ENCODE assay signal across 24 cellular contexts in the genomic region with DNA sequence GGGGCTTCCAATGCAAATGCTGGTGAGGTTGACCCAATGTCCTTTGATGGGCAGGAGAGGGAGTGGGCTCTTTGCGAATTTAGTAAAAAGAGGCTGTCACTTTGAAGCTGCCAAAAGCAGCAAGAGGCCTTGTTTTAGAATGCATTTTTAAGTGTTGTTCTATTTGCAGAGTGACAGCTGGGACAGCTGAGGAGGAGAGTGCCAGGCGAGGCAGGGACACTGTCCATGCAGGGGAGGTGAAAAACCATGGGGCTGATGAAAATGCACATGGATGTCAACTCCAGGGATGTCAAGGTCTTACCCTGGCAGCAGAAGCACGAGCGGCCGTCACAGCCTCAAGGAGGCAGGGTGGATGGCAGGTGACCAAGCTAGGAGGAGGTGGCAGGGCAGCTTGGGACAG.
A peak's percentile ranks its signal among the peaks of the same experiment; 100 is the strongest.
DNase-seq lines count a peak whose midpoint lies in the region; ATAC-seq and TF ChIP-seq lines count a peak whose summit lies in the region.
"Had no signal": no experiment of that assay in that cellular context is flagged by ENCODE, and none has a peak within 500 bp of the region (broad histone marks: within the 10 kb centered on the region; RNA-seq: fewer than 3 reads in every experiment).

No MANE protein-coding gene starts in this region.

- CTCF ChIA-PET in RWPE1 (lab: Yijun Ruan, JAX): no interaction called here

- intact Hi-C loops in gastrocnemius medialis (cut with DNase I; ENCODE audit: low total_unique reads): no loop called here

- H3K9me3 ChIP-seq in right atrium auricular region (no peaks in the 10 kb centered on the region), gastrocnemius medialis (no peaks in the 10 kb centered on the region)
- H3K9me3 ChIP-seq: A549, MG63 had no signal

- TF ChIP-seq POLR2A in gastrocnemius medialis (IDR thresholded peaks at IDR 0.05): no peak

- H3K27me3 ChIP-seq in right atrium auricular region (no peaks in the 10 kb centered on the region), gastrocnemius medialis (no peaks in the 10 kb centered on the region)
- H3K27me3 ChIP-seq: MG63 had no signal

- POLR2A ChIA-PET in RWPE1 (lab: Yijun Ruan, JAX; ENCODE audit: low non-redundant PET): no interaction called here

- peak; percentile 46 to 58 for ATAC-seq in gastrocnemius medialis
- no peak for ATAC-seq in HG03460 (IDR thresholded peaks at IDR 0.05; ENCODE audit: unreplicated experiment)
- ATAC-seq in GM21529 (IDR thresholded peaks at IDR 0.05; ENCODE audit: unreplicated experiment): no peak
- ATAC-seq in GM18868 (IDR thresholded peaks at IDR 0.05; ENCODE audit: unreplicated experiment): no peak
- ATAC-seq: A549, GM23338 had no signal

- H3K36me3 ChIP-seq in right atrium auricular region (no peaks in the 10 kb centered on the region), gastrocnemius medialis (no peaks in the 10 kb centered on the region)
- H3K36me3 ChIP-seq: MG63 had no signal

- H3K4me3 ChIP-seq in right atrium auricular region: no peak overlapping the region
- no peak overlapping the region for H3K4me3 ChIP-seq in gastrocnemius medialis
- H3K4me3 ChIP-seq: A549, GM23338, MG63, PC-9 had no signal

- DNase-seq in NCI-H345 (lab: John Stamatoyannopoulos, UW) (peak; percentile 46), RWPE1 (ENCODE audit: low spot score) (no peak), right atrium auricular region (ENCODE audit: low spot score) (no peak), gastrocnemius medialis (no peak)
- DNase-seq: C1 segment of cervical spinal cord; CD4-positive, alpha-beta memory T cell; COR-L47; DMS53; H9; IMR-90; KG1; MG63; NCI-H2029 treated with DMSO at 0.1 percent for 48 hours; NCI-H2227 treated with DMSO at 0.1 percent for 48 hours; NCI-H524; NCI-H748 treated with DMSO at 0.1 percent for 48 hours; NK-92 treated with Interleukin-12 subunit alpha and Interleukin-12 subunit beta, amount 100 ng/mL, for 24 hours; PC-9; SHP77 treated with DMSO at 0.1 percent for 48 hours had no signal

- H3K27ac ChIP-seq in RWPE1 (peak overlapping the region; percentile 93; the same call in 1 of the 2 replicates), right atrium auricular region (peak overlapping the region; percentile 33 to 65), gastrocnemius medialis (peak overlapping the region in 1 of 4 donors; percentile 51)
- H3K27ac ChIP-seq: A549, PC-9 had no signal

- peaks cover 0 to 19% of the 10 kb centered on the region in 2 donors for H3K4me1 ChIP-seq in right atrium auricular region
- H3K4me1 ChIP-seq in gastrocnemius medialis: peaks cover 28 to 32% of the 10 kb centered on the region in 2 donors
- H3K4me1 ChIP-seq: A549 had no signal

- no peak for TF ChIP-seq CTCF in RWPE1 (conservative IDR thresholded peaks at IDR 0.05; ENCODE audit: low read depth)
- no peak for TF ChIP-seq CTCF in right atrium auricular region (IDR thresholded peaks at IDR 0.05)
- no peak for TF ChIP-seq CTCF in gastrocnemius medialis (IDR thresholded peaks at IDR 0.05 in 4 of 5, conservative IDR thresholded peaks at IDR 0.05 in 1 of 5)

- in situ Hi-C loops in gastrocnemius medialis (cut with MboI; ENCODE audit: low sequenced_read_pairs in 4 of 4): no loop called here

Comparison
In these comparisons a context has a peak if more than half of its experiments do, and no peak if none do; other contexts are left out.
1. ATAC-seq: peak in gastrocnemius medialis (2 of 2); none in HG03460 (single experiment), GM21529 (single experiment) and GM18868 (single experiment).